8 cellular contexts compared by ENCODE assay signal in the genomic region with DNA sequence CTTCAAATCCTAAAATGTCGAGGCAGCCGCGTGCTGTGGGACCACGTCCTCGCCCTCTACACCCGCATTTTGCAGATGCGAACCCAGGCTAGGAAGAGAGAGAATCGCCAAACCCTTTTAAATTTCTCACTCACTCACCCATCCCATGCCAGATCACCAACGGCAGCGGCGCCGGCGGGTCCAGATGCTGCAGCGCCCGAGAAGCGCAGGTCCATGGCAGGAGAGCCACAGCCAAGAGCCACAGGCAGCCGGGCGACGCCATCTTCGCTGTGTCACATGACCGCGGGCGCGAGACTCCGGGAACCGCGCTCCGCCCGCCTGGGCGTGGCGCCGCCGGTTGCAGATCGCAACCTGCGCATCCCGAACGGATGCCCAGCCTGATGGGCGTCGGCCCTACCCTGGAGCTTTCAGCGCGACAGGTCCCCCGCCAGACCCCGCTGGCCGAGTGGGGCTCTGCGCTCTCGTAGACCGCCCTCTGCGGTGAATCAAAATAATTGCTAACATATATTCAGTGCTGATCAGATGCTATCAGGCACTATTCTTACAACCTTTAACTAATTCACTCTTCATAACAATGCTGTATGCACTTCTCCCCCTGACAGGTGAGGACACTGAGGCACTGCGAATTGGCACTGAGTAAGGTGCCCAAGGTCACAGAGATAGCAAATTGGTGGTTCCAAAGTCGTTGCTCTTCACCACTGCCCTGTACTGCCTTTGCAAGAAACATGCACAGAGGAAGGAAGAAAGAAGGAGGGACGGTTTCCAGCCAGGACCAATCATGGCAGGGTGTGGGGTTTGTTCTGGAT. TPM values are rescaled to one million over a fixed set of nuclear protein-coding genes. Genes with fewer than 3 reads are reported as not detected.
DNase-seq lines count a peak whose midpoint lies in the region; ATAC-seq and TF ChIP-seq lines count a peak whose summit lies in the region.

A gene (minus strand): TSS at position 276 of the 806 bp plus-strand sequence. CDS start 14 bp downstream, at position 262.

- peak; percentile 7; the same call in 1 of the 2 replicates for TF ChIP-seq CTCF in LNCaP clone FGC (IDR thresholded peaks at IDR 0.05; ENCODE audit: control insufficient read depth, extremely low read depth, insufficient read depth)

- peaks cover 41% of the 10 kb centered on the region for H3K4me1 Mint-ChIP-seq in activated naive CD4-positive, alpha-beta T cell treated with anti-CD3 and anti-CD28 coated beads for 36 hours (ENCODE audit: low read depth)

- peaks cover 1% of the 10 kb centered on the region for H3K9me3 Mint-ChIP-seq in activated naive CD4-positive, alpha-beta T cell treated with anti-CD3 and anti-CD28 coated beads for 36 hours

- H3K27me3 Mint-ChIP-seq in activated naive CD4-positive, alpha-beta T cell treated with anti-CD3 and anti-CD28 coated beads for 36 hours (ENCODE audit: low read depth) = no peaks in the 10 kb centered on the region

- intact Hi-C loops in activated naive CD4-positive, alpha-beta T cell treated with anti-CD3 and anti-CD28 coated beads for 36 hours (cut with micrococcal nuclease) = loop anchor here (5.0 kb wide), 1 partner anchor 220 kb away; a partner anchor contains a TSS

- ATAC-seq in GM21576 (IDR thresholded peaks at IDR 0.05; ENCODE audit: unreplicated experiment) = peak; percentile 79

- CTCF ChIA-PET in activated naive CD4-positive, alpha-beta T cell treated with anti-CD3 and anti-CD28 coated beads for 36 hours (lab: Charles Lee) = interaction anchor here (1.0 to 2.7 kb wide), 4 partner anchors 12 to 244 kb away, joined by 3 to 12 read pairs (median 4); no protein-coding TSS in a partner anchor

- H3K4me3 ChIP-seq in LNCaP clone FGC (ENCODE audit: low read depth, low read length) = peak within 1 kb of the TSS; percentile 93

- DNase-seq in DMS 273 treated with DMSO at 0.1 percent for 48 hours (lab: John Stamatoyannopoulos, UW) = peak; percentile 100
- DNase-seq in LNCaP clone FGC (ENCODE audit: low read depth) = peak; percentile 23
- DNase-seq in SK-N-DZ (ENCODE audit: low spot score) = peak; percentile 72
- peak; percentile 82 for DNase-seq in activated naive CD4-positive, alpha-beta T cell treated with anti-CD3 and anti-CD28 coated beads for 36 hours
- peak; percentile 84 for DNase-seq in germinal center (ENCODE audit: low spot score)
- DNase-seq in nucleus accumbens (lab: John Stamatoyannopoulos, UW) = peak in 55 of 56 donors; percentile 21 to 90 (median 76)
- DNase-seq in superior temporal gyrus (ENCODE audit: extremely low spot score) = peak; percentile 88

- H3K36me3 Mint-ChIP-seq in activated naive CD4-positive, alpha-beta T cell treated with anti-CD3 and anti-CD28 coated beads for 36 hours (ENCODE audit: low read depth) = peaks cover 9% of the 10 kb centered on the region

- peak within 1 kb of the TSS; percentile 65 for H3K27ac Mint-ChIP-seq in activated naive CD4-positive, alpha-beta T cell treated with anti-CD3 and anti-CD28 coated beads for 36 hours

- H3K4me3 Mint-ChIP-seq in activated naive CD4-positive, alpha-beta T cell treated with anti-CD3 and anti-CD28 coated beads for 36 hours = peak within 1 kb of the TSS; percentile 94

RNA-seq across cellular contexts. Expression of the gene that starts here (rescaled TPM):
- polyA plus RNA-seq in SK-N-DZ (2014; cell fraction: cytosol; rRNA removed) = 43.2 and 55.9 TPM in 2 replicates
- polyA plus RNA-seq in SK-N-DZ (2014; cell fraction: nucleus; rRNA removed) = 21.4 and 27.6 TPM in 2 replicates
- total RNA-seq in activated naive CD4-positive, alpha-beta T cell treated with anti-CD3 and anti-CD28 coated beads for 36 hours = 10 to 100 TPM; 81.3 to 89.7 TPM

Comparison
In these comparisons a context has a peak if more than half of its experiments do, and no peak if none do; other contexts are left out.
1. Peak in every context shown above with its lines: DNase-seq, ATAC-seq and H3K4me3 ChIP-seq.
2. DNase-seq: peak in every context shown above with its lines; median percentile 100 in DMS 273 treated with DMSO at 0.1 percent for 48 hours; 88 in superior temporal gyrus; 84 in germinal center; 82 in activated naive CD4-positive, alpha-beta T cell treated with anti-CD3 and anti-CD28 coated beads for 36 hours; 76 in nucleus accumbens; 72 in SK-N-DZ; 23 in LNCaP clone FGC.